21 cellular contexts compared by ENCODE assay signal in genomic region chrX:39996561-39996960, GRCh38.
DNase-seq lines count a peak whose midpoint lies in the region; ATAC-seq and TF ChIP-seq lines count a peak whose summit lies in the region.
"Had no signal": no experiment of that assay in that cellular context is flagged by ENCODE, and none has a peak within 500 bp of the region (broad histone marks: within the 10 kb centered on the region; RNA-seq: fewer than 3 reads in every experiment).

No MANE protein-coding gene starts in this region.

- H4K8ac ChIP-seq in IMR-90 (ENCODE audit: low read depth in 2 of 2, low read length in 2 of 2) = no peak overlapping the region

- H3K27ac Mint-ChIP-seq in activated naive CD4-positive, alpha-beta T cell treated with anti-CD3 and anti-CD28 coated beads, Interleukin-2, amount 50 U/mL, for 24 hours = peak overlapping the region; percentile 46
- H3K27ac Mint-ChIP-seq in activated CD8-positive, alpha-beta T cell treated with anti-CD3 and anti-CD28 coated beads, Interleukin-2, amount 10 ng/mL, durations not matched to agents 7 days and 5 days = no peak overlapping the region
- H3K27ac Mint-ChIP-seq: CD4-positive, alpha-beta T cell had no signal

- no peak overlapping the region for H2BK15ac ChIP-seq in IMR-90 (ENCODE audit: low read depth, low read length)

- H3K9ac ChIP-seq in IMR-90 (ENCODE audit: low read depth, low read length) = no peak overlapping the region
- H3K9ac ChIP-seq in skeletal muscle satellite cell (ENCODE audit: low read depth, low read length) = no peak overlapping the region

- no peak overlapping the region for H2BK120ac ChIP-seq in IMR-90 (ENCODE audit: low read depth, low read length)

- no peaks in the 10 kb centered on the region for H3K79me1 ChIP-seq in IMR-90 (ENCODE audit: low read depth in 1 of 2, low read length in 2 of 2)

- H2BK5ac ChIP-seq in IMR-90 (ENCODE audit: low read depth, low read length, poor library complexity, severe bottlenecking) = no peak overlapping the region

- H2AK9ac ChIP-seq in IMR-90 (replicated peaks; ENCODE audit: low read depth, low read length, poor library complexity) = no peak overlapping the region

- no peak overlapping the region for H3K4me3 Mint-ChIP-seq in activated naive CD4-positive, alpha-beta T cell treated with anti-CD3 and anti-CD28 coated beads, Interleukin-2, amount 50 U/mL, for 24 hours
- no peak overlapping the region for H3K4me3 Mint-ChIP-seq in activated CD8-positive, alpha-beta T cell treated with anti-CD3 and anti-CD28 coated beads, Interleukin-2, amount 10 ng/mL, durations not matched to agents 7 days and 5 days
- H3K4me3 Mint-ChIP-seq: CD4-positive, alpha-beta T cell had no signal

- H3K14ac ChIP-seq in IMR-90 (replicated peaks; ENCODE audit: low read depth, low read length) = no peak overlapping the region

- TF ChIP-seq CTCF in IMR-90 (conservative IDR thresholded peaks at IDR 0.05; ENCODE audit: low read depth, low read length) = no peak
- TF ChIP-seq CTCF in kidney epithelial cell (IDR thresholded peaks at IDR 0.05; ENCODE audit: insufficient read depth, low read length, poor library complexity, severe bottlenecking) = no peak

- dilution Hi-C loops in IMR-90 (cut with HindIII; ENCODE audit: low sequenced_read_pairs, unreplicated experiment) = no loop called here

- no peaks in the 10 kb centered on the region for H3K9me3 Mint-ChIP-seq in activated naive CD4-positive, alpha-beta T cell treated with anti-CD3 and anti-CD28 coated beads, Interleukin-2, amount 50 U/mL, for 24 hours
- H3K9me3 Mint-ChIP-seq in activated CD8-positive, alpha-beta T cell treated with anti-CD3 and anti-CD28 coated beads, Interleukin-2, amount 10 ng/mL, durations not matched to agents 7 days and 5 days (ENCODE audit: insufficient read depth) = no peaks in the 10 kb centered on the region
- H3K9me3 Mint-ChIP-seq: CD4-positive, alpha-beta T cell had no signal

- H3K18ac ChIP-seq in IMR-90 (ENCODE audit: low read depth, low read length) = no peak overlapping the region

- H2BK20ac ChIP-seq in IMR-90 (ENCODE audit: low read depth, low read length) = no peak overlapping the region

- H3K9me3 ChIP-seq in IMR-90 (ENCODE audit: control insufficient read depth, insufficient read depth, low read length) (peaks cover 3% of the 10 kb centered on the region; the same call in 1 of the 2 replicates), skeletal muscle satellite cell (replicated peaks; ENCODE audit: low read length) (no peaks in the 10 kb centered on the region)
- H3K9me3 ChIP-seq: Caco-2, HAP-1 had no signal

- ATAC-seq in IMR-90 (ENCODE audit: low read depth) = no peak
- ATAC-seq in activated CD8-positive, alpha-beta T cell treated with anti-CD3 and anti-CD28 coated beads, Interleukin-2, amount 10 ng/mL, durations not matched to agents 7 days and 5 days = no peak
- ATAC-seq: PC-3 had no signal

- H3K4ac ChIP-seq in IMR-90 (ENCODE audit: low read depth, low read length) = no peak overlapping the region

- no peak overlapping the region for H2AFZ ChIP-seq in IMR-90 (replicated peaks; ENCODE audit: low read length, poor library complexity)

- no TSS peak for BruUV-seq in IMR-90 (replicated peaks; lab: Mats Ljungman, UMichigan)

- TF ChIP-seq RAD21 in IMR-90 (IDR thresholded peaks at IDR 0.05; ENCODE audit: low read length) = no peak

- H3K27ac ChIP-seq in IMR-90 (ENCODE audit: insufficient read depth, low read length) = no peak overlapping the region
- H3K27ac ChIP-seq: HL-60, RWPE1 had no signal

- no peak overlapping the region for H3K4me2 ChIP-seq in IMR-90 (ENCODE audit: low read depth, low read length)
- H3K4me2 ChIP-seq in skeletal muscle satellite cell (ENCODE audit: low read length) = peak overlapping the region; percentile 45

- H3K4me1 ChIP-seq in IMR-90 (ENCODE audit: control insufficient read depth, insufficient read depth, low read length) = no peaks in the 10 kb centered on the region
- H3K4me1 ChIP-seq in skeletal muscle satellite cell (ENCODE audit: control insufficient read depth, insufficient read depth, low read length) = no peaks in the 10 kb centered on the region
- H3K4me1 ChIP-seq: Caco-2, HAP-1 had no signal

- no peaks in the 10 kb centered on the region for H3K36me3 ChIP-seq in IMR-90 (ENCODE audit: control insufficient read depth, insufficient read depth, low read length)
- no peaks in the 10 kb centered on the region for H3K36me3 ChIP-seq in kidney epithelial cell (ENCODE audit: control insufficient read depth, insufficient read depth, low read length)
- no peaks in the 10 kb centered on the region for H3K36me3 ChIP-seq in skeletal muscle satellite cell (ENCODE audit: insufficient read depth, low read length)
- H3K36me3 ChIP-seq: HAP-1 had no signal

- H3K27me3 ChIP-seq in IMR-90 (ENCODE audit: control insufficient read depth, insufficient read depth, low read length) (peaks cover 3% of the 10 kb centered on the region), kidney epithelial cell (ENCODE audit: control insufficient read depth, insufficient read depth, low read length) (no peaks in the 10 kb centered on the region), skeletal muscle satellite cell (ENCODE audit: control insufficient read depth, insufficient read depth, low read length) (no peaks in the 10 kb centered on the region)

- POLR2A ChIA-PET in IMR-90 (lab: Charles Lee; ENCODE audit: unreplicated experiment) = no interaction called here
- POLR2A ChIA-PET in activated CD8-positive, alpha-beta T cell treated with anti-CD3 and anti-CD28 coated beads, Interleukin-2, amount 10 ng/mL, durations not matched to agents 7 days and 5 days (lab: Charles Lee) = no interaction called here

- no peak overlapping the region for H4K91ac ChIP-seq in IMR-90 (ENCODE audit: insufficient read depth, low read depth, low read length)

- no peak overlapping the region for H2AK5ac ChIP-seq in IMR-90 (ENCODE audit: low read depth, low read length)

- H3K36me3 Mint-ChIP-seq in activated naive CD4-positive, alpha-beta T cell treated with anti-CD3 and anti-CD28 coated beads, Interleukin-2, amount 50 U/mL, for 24 hours = no peaks in the 10 kb centered on the region
- no peaks in the 10 kb centered on the region for H3K36me3 Mint-ChIP-seq in activated CD8-positive, alpha-beta T cell treated with anti-CD3 and anti-CD28 coated beads, Interleukin-2, amount 10 ng/mL, durations not matched to agents 7 days and 5 days (ENCODE audit: low read depth)

- H3K23ac ChIP-seq in IMR-90 (ENCODE audit: low read depth, low read length) = no peak overlapping the region

- DNase-seq in activated naive CD4-positive, alpha-beta T cell (lab: John Stamatoyannopoulos, UW) = no peak
- DNase-seq in IMR-90 (peak; percentile 31), kidney epithelial cell (ENCODE audit: low read depth) (peak; percentile 28), HuH-7.5 (ENCODE audit: low spot score) (no peak)
- no peak for DNase-seq in stimulated activated naive CD4-positive, alpha-beta T cell treated with Interleukin-2 at 50 U/mL for 16 hours (lab: John Stamatoyannopoulos, UW)
- no peak for DNase-seq in activated CD8-positive, alpha-beta T cell treated with anti-CD3 and anti-CD28 coated beads, Interleukin-2, amount 10 ng/mL, durations not matched to agents 7 days and 5 days
- DNase-seq: Caco-2; CD4-positive, alpha-beta T cell; GDM1; MM.1S; NCI-H1092; NCI-H2081 treated with DMSO at 0.1 percent for 48 hours; NCI-H2227 treated with DMSO at 0.1 percent for 48 hours; NCI-H510A treated with DMSO at 0.1 percent for 48 hours; NCI-H774; PC-3 had no signal

- no peak for TF ChIP-seq POLR2A in IMR-90 (IDR thresholded peaks at IDR 0.05; ENCODE audit: low read depth, low read length)

- in situ Hi-C loops in IMR-90 (cut with MboI; ENCODE audit: low sequenced_read_pairs) = no loop called here

- CTCF ChIA-PET in IMR-90 (lab: Yijun Ruan, JAX) = no interaction called here
- CTCF ChIA-PET in activated CD8-positive, alpha-beta T cell treated with anti-CD3 and anti-CD28 coated beads, Interleukin-2, amount 10 ng/mL, durations not matched to agents 7 days and 5 days (lab: Charles Lee) = no interaction called here

- intact Hi-C loops in IMR-90 (cut with micrococcal nuclease) = no loop called here

- no peaks in the 10 kb centered on the region for H3K27me3 Mint-ChIP-seq in activated naive CD4-positive, alpha-beta T cell treated with anti-CD3 and anti-CD28 coated beads, Interleukin-2, amount 50 U/mL, for 24 hours
- no peaks in the 10 kb centered on the region for H3K27me3 Mint-ChIP-seq in activated CD8-positive, alpha-beta T cell treated with anti-CD3 and anti-CD28 coated beads, Interleukin-2, amount 10 ng/mL, durations not matched to agents 7 days and 5 days (ENCODE audit: low read depth)
- H3K27me3 Mint-ChIP-seq: CD4-positive, alpha-beta T cell had no signal

- H3K4me3 ChIP-seq in IMR-90 (ENCODE audit: insufficient read depth, low read depth, low read length) = no peak overlapping the region
- H3K4me3 ChIP-seq in kidney epithelial cell (ENCODE audit: low read depth, low read length) = no peak overlapping the region
- H3K4me3 ChIP-seq in skeletal muscle satellite cell (ENCODE audit: low read length) = no peak overlapping the region
- H3K4me3 ChIP-seq: HAP-1 had no signal

- no peaks in the 10 kb centered on the region for H3K4me1 Mint-ChIP-seq in activated naive CD4-positive, alpha-beta T cell treated with anti-CD3 and anti-CD28 coated beads, Interleukin-2, amount 50 U/mL, for 24 hours
- H3K4me1 Mint-ChIP-seq in activated CD8-positive, alpha-beta T cell treated with anti-CD3 and anti-CD28 coated beads, Interleukin-2, amount 10 ng/mL, durations not matched to agents 7 days and 5 days (ENCODE audit: low read depth) = peaks cover 2% of the 10 kb centered on the region

- H4K5ac ChIP-seq in IMR-90 (ENCODE audit: low read depth, low read length) = no peak overlapping the region

- no peaks in the 10 kb centered on the region for H3K9me1 ChIP-seq in IMR-90 (ENCODE audit: insufficient read depth, low read length)

- H4K20me1 ChIP-seq in IMR-90 (ENCODE audit: insufficient read depth, low read length) = no peaks in the 10 kb centered on the region

- WGBS in IMR-90 (ENCODE audit: extremely low coverage in 2 of 2, insufficient read length in 1 of 2), 2 experiments = 66% methylated on average over 5 of the region's 9 CpGs; no CpG with 5 or more reads in 1 of the 2 experiments

- no peak overlapping the region for H3K56ac ChIP-seq in IMR-90 (ENCODE audit: extremely low read depth, insufficient read depth, low read length)

TF ChIP-seq in IMR-90, 13 proteins besides CTCF, POLR2A, EP300 and RAD21 (continues in another document):
- TF ChIP-seq NFE2L2 (IDR thresholded peaks at IDR 0.05; ENCODE audit: low read depth, low read length) (no peak), MAFK (IDR thresholded peaks at IDR 0.05; ENCODE audit: low read depth, low read length) (no peak), USF2 (IDR thresholded peaks at IDR 0.05; ENCODE audit: low read depth, low read length) (no peak), MXI1 (IDR thresholded peaks at IDR 0.05; ENCODE audit: borderline replicate concordance, low read depth, low read length) (no peak)

Comparison
In these comparisons a context has a peak if more than half of its experiments do, and no peak if none do; other contexts are left out.
1. DNase-seq: peak in IMR-90 (single experiment) and kidney epithelial cell (single experiment); none in activated naive CD4-positive, alpha-beta T cell (0 of 4), stimulated activated naive CD4-positive, alpha-beta T cell treated with Interleukin-2 at 50 U/mL for 16 hours (single experiment), activated CD8-positive, alpha-beta T cell treated with anti-CD3 and anti-CD28 coated beads, Interleukin-2, amount 10 ng/mL, durations not matched to agents 7 days and 5 days (single experiment) and HuH-7.5 (single experiment).